ENCODE assay signal across 1 cellular context in genomic region chr2:65351948-65352595, GRCh38.
TF ChIP-seq lines count a peak whose summit lies in the region.

No MANE protein-coding gene starts in this region.

TF ChIP-seq in WTC11, 78 proteins besides CTCF, POLR2A, EP300 and RAD21 (continued from another document):
- TF ChIP-seq, protein P1, sequence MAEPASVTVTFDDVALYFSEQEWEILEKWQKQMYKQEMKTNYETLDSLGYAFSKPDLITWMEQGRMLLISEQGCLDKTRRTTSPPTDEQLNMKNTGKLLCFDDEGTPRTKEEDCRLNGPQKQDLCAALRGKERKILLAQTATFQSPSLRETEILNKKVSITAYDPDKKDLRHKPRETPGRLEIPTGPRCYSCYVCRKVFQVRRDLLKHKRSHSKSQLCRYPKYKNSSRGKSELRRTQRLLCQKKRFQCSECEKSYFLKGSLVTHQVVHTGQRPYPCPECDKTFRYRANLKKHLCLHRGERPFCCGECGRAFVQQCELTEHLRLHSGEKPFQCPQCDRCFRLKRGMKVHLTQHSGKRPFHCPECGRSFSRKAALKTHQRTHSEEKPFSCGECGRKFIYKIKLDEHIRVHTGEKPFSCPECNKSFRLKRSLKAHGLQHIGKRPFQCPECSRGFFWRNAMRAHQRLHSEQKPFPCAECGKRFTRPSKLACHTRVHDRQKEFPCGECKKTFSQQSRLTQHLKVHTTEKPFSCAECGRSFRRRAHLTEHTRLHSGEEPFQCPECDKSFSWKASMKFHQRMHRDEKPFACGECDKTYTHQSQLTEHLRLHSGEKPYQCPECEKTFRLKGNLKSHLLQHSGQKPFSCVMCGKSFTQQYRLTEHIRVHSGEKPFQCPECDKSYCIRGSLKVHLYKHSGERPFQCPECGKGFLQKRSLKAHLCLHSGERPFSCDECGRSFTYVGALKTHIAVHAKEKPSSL (CRISPR knock-in tag; conservative IDR thresholded peaks at IDR 0.05) = no peak
